ENCODE assay signal across 22 cellular contexts in the genomic region with DNA sequence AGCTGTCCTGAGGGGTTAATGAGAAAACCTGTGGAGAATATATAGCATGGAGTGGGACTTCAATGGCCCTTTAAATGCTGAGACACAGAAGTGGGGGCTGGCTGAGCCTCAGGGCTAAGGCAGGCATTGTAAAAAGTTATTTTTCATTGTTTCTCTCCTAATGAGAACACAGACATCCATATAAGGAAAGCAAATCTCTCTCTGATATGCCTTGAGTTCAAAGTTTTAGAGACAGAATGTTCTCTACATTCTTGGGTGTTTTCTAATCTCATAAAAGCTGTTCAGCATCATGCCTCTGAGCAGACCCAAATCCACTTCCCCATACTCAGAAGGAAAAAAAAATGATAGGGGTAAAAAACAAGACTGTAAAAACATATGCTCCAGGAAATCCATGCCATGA. TPM values are rescaled to one million over a fixed set of nuclear protein-coding genes. Genes with fewer than 3 reads are reported as not detected.
DNase-seq lines count a peak whose midpoint lies in the region; ATAC-seq and TF ChIP-seq lines count a peak whose summit lies in the region.
"Had no signal": no experiment of that assay in that cellular context is flagged by ENCODE, and none has a peak within 500 bp of the region (broad histone marks: within the 10 kb centered on the region; RNA-seq: fewer than 3 reads in every experiment).

No MANE protein-coding gene starts in this region.

- TF ChIP-seq POLR2A in uterus (IDR thresholded peaks at IDR 0.05), result peak; percentile 16 to 43

- TF ChIP-seq CTCF in astrocyte of the spinal cord (IDR thresholded peaks at IDR 0.05; ENCODE audit: low read depth, low read length) (no peak), fibroblast of pulmonary artery (IDR thresholded peaks at IDR 0.05; ENCODE audit: low read length, missing control alignments) (no peak), uterus (IDR thresholded peaks at IDR 0.05) (no peak)

- DNase-seq in astrocyte of the spinal cord (ENCODE audit: low read depth, low spot score) (peak; percentile 14), fibroblast of pulmonary artery (ENCODE audit: low read depth) (peak; percentile 77), sciatic nerve (ENCODE audit: low spot score) (no peak), uterus (peak in 1 of 2 donors; percentile 51), SHP77 (lab: John Stamatoyannopoulos, UW) (no peak)
- no peak for DNase-seq in activated CD4-positive, alpha-beta memory T cell treated with anti-CD3 and anti-CD28 coated beads, Interleukin-2, amount 10 ng/mL, durations not matched to agents 7 days and 5 days
- no peak for DNase-seq in activated CD8-positive, alpha-beta T cell treated with anti-CD3 and anti-CD28 coated beads, Interleukin-2, amount 10 ng/mL, durations not matched to agents 7 days and 5 days
- DNase-seq: activated CD4-positive, alpha-beta T cell treated with anti-CD3 and anti-CD28 coated beads, Interleukin-2, amount 50 U/mL, for 4 hours; activated naive CD4-positive, alpha-beta T cell; AML-193; dermis blood vessel endothelial cell; left ventricle myocardium superior; NCI-H146; OCI-M1; SIG-M5; stimulated activated naive CD8-positive, alpha-beta T cell treated with anti-CD3 and anti-CD28 coated beads, Interleukin-15, Interleukin-2, amounts not matched to agents 100 U/mL and 50 U/mL, for 24 hours had no signal

- H3K36me3 ChIP-seq in uterus, result no peaks in the 10 kb centered on the region
- H3K36me3 ChIP-seq: HAP-1 had no signal

- CTCF ChIA-PET in activated CD4-positive, alpha-beta memory T cell treated with anti-CD3 and anti-CD28 coated beads, Interleukin-2, amount 10 ng/mL, durations not matched to agents 7 days and 5 days (lab: Charles Lee), result interaction anchor here (1.0 kb wide), 1 partner anchor 10 kb away, joined by 3 read pairs; no protein-coding TSS in a partner anchor
- CTCF ChIA-PET in activated CD8-positive, alpha-beta T cell treated with anti-CD3 and anti-CD28 coated beads, Interleukin-2, amount 10 ng/mL, durations not matched to agents 7 days and 5 days (lab: Charles Lee), result interaction anchor here (0.7 kb wide), 1 partner anchor 216 kb away, joined by 3 read pairs; no protein-coding TSS in a partner anchor

- ATAC-seq in sciatic nerve, result peak; percentile 68
- no peak for ATAC-seq in activated CD8-positive, alpha-beta T cell treated with anti-CD3 and anti-CD28 coated beads, Interleukin-2, amount 10 ng/mL, durations not matched to agents 7 days and 5 days
- ATAC-seq: left ventricle myocardium superior; stimulated activated naive CD8-positive, alpha-beta T cell treated with anti-CD3 and anti-CD28 coated beads, Interleukin-15, Interleukin-2, amounts not matched to agents 100 U/mL and 50 U/mL, for 24 hours had no signal

- H3K36me3 Mint-ChIP-seq in activated CD4-positive, alpha-beta memory T cell treated with anti-CD3 and anti-CD28 coated beads, Interleukin-2, amount 10 ng/mL, durations not matched to agents 7 days and 5 days (ENCODE audit: low read depth), result no peaks in the 10 kb centered on the region
- no peaks in the 10 kb centered on the region for H3K36me3 Mint-ChIP-seq in activated CD8-positive, alpha-beta T cell treated with anti-CD3 and anti-CD28 coated beads, Interleukin-2, amount 10 ng/mL, durations not matched to agents 7 days and 5 days (ENCODE audit: low read depth)

- H3K27ac Mint-ChIP-seq in activated CD4-positive, alpha-beta memory T cell treated with anti-CD3 and anti-CD28 coated beads, Interleukin-2, amount 10 ng/mL, durations not matched to agents 7 days and 5 days, result no peak overlapping the region
- no peak overlapping the region for H3K27ac Mint-ChIP-seq in activated CD8-positive, alpha-beta T cell treated with anti-CD3 and anti-CD28 coated beads, Interleukin-2, amount 10 ng/mL, durations not matched to agents 7 days and 5 days
- H3K27ac Mint-ChIP-seq: T-helper 1 cell treated with Interleukin-12 subunit alpha and Interleukin-12 subunit beta and Interleukin-4 antibody, amounts not matched to agents 30 μg/mL and 1 μg/mL, for 36 hours had no signal

- no peaks in the 10 kb centered on the region for H3K9me3 Mint-ChIP-seq in activated CD4-positive, alpha-beta memory T cell treated with anti-CD3 and anti-CD28 coated beads, Interleukin-2, amount 10 ng/mL, durations not matched to agents 7 days and 5 days
- H3K9me3 Mint-ChIP-seq in activated CD8-positive, alpha-beta T cell treated with anti-CD3 and anti-CD28 coated beads, Interleukin-2, amount 10 ng/mL, durations not matched to agents 7 days and 5 days (ENCODE audit: insufficient read depth), result no peaks in the 10 kb centered on the region
- H3K9me3 Mint-ChIP-seq: T-helper 1 cell treated with Interleukin-12 subunit alpha and Interleukin-12 subunit beta and Interleukin-4 antibody, amounts not matched to agents 30 μg/mL and 1 μg/mL, for 36 hours had no signal

- intact Hi-C loops in sciatic nerve (cut with DNase I), result loop anchor here (10.0 kb wide), 1 partner anchor 279 kb away; no protein-coding TSS in a partner anchor
- intact Hi-C loops in uterus (cut with DNase I; ENCODE audit: low total_unique reads), result loop anchor here (10.0 kb wide), 2 partner anchors 99 to 279 kb away; no protein-coding TSS in a partner anchor

- H3K27ac ChIP-seq in uterus, result peak overlapping the region; percentile 86 to 97
- H3K27ac ChIP-seq: epithelial cell of prostate, HL-60, skin epidermis, VCaP had no signal

- POLR2A ChIA-PET in activated CD4-positive, alpha-beta memory T cell treated with anti-CD3 and anti-CD28 coated beads, Interleukin-2, amount 10 ng/mL, durations not matched to agents 7 days and 5 days (lab: Charles Lee), result no interaction called here
- POLR2A ChIA-PET in activated CD8-positive, alpha-beta T cell treated with anti-CD3 and anti-CD28 coated beads, Interleukin-2, amount 10 ng/mL, durations not matched to agents 7 days and 5 days (lab: Charles Lee), result no interaction called here

- H3K4me1 ChIP-seq in uterus, result no peaks in the 10 kb centered on the region
- H3K4me1 ChIP-seq: HAP-1 had no signal

- H3K4me3 Mint-ChIP-seq in activated CD4-positive, alpha-beta memory T cell treated with anti-CD3 and anti-CD28 coated beads, Interleukin-2, amount 10 ng/mL, durations not matched to agents 7 days and 5 days, result no peak overlapping the region
- no peak overlapping the region for H3K4me3 Mint-ChIP-seq in activated CD8-positive, alpha-beta T cell treated with anti-CD3 and anti-CD28 coated beads, Interleukin-2, amount 10 ng/mL, durations not matched to agents 7 days and 5 days
- H3K4me3 Mint-ChIP-seq: T-helper 1 cell treated with Interleukin-12 subunit alpha and Interleukin-12 subunit beta and Interleukin-4 antibody, amounts not matched to agents 30 μg/mL and 1 μg/mL, for 36 hours had no signal

- no peaks in the 10 kb centered on the region for H3K27me3 Mint-ChIP-seq in activated CD4-positive, alpha-beta memory T cell treated with anti-CD3 and anti-CD28 coated beads, Interleukin-2, amount 10 ng/mL, durations not matched to agents 7 days and 5 days
- no peaks in the 10 kb centered on the region for H3K27me3 Mint-ChIP-seq in activated CD8-positive, alpha-beta T cell treated with anti-CD3 and anti-CD28 coated beads, Interleukin-2, amount 10 ng/mL, durations not matched to agents 7 days and 5 days (ENCODE audit: low read depth)

- H3K4me1 Mint-ChIP-seq in activated CD4-positive, alpha-beta memory T cell treated with anti-CD3 and anti-CD28 coated beads, Interleukin-2, amount 10 ng/mL, durations not matched to agents 7 days and 5 days, result peaks cover 4% of the 10 kb centered on the region
- H3K4me1 Mint-ChIP-seq in activated CD8-positive, alpha-beta T cell treated with anti-CD3 and anti-CD28 coated beads, Interleukin-2, amount 10 ng/mL, durations not matched to agents 7 days and 5 days (ENCODE audit: low read depth), result peaks cover 4% of the 10 kb centered on the region

- H3K9me3 ChIP-seq in uterus, result no peaks in the 10 kb centered on the region
- H3K9me3 ChIP-seq: HAP-1 had no signal

- in situ Hi-C loops in astrocyte of the spinal cord (cut with HindIII; ENCODE audit: low sequenced_read_pairs), result no loop called here

- no peak overlapping the region for H3K4me3 ChIP-seq in astrocyte of the spinal cord (ENCODE audit: low read depth, low read length)
- H3K4me3 ChIP-seq in fibroblast of pulmonary artery (replicated peaks; ENCODE audit: low read depth, low read length), result no peak overlapping the region
- H3K4me3 ChIP-seq in uterus, result no peak overlapping the region
- H3K4me3 ChIP-seq: HAP-1, skin epidermis had no signal

- peaks cover 0 to 11% of the 10 kb centered on the region in 2 donors for H3K27me3 ChIP-seq in uterus

RNA-seq across cellular contexts. Expression of gene RAB40A, which starts 16.8 kb away (rescaled TPM):
- total RNA-seq in sciatic nerve (1.2 TPM), uterus (1 to 10 TPM in 3 of 4 donors, under 1 TPM in 1; 0.88 to 8.7 (median 3.9) TPM)
- under 1 TPM in 1 of 2 experiments, not detected in 1; 0.10 TPM for total RNA-seq in activated CD4-positive, alpha-beta memory T cell treated with anti-CD3 and anti-CD28 coated beads, Interleukin-2, amount 10 ng/mL, durations not matched to agents 7 days and 5 days
- not detected for total RNA-seq in activated CD8-positive, alpha-beta T cell treated with anti-CD3 and anti-CD28 coated beads, Interleukin-2, amount 10 ng/mL, durations not matched to agents 7 days and 5 days
- total RNA-seq: dermis blood vessel endothelial cell had no signal

RNA-seq across cellular contexts. Expression of gene TCEAL4, which starts 49.2 kb away (rescaled TPM):
- total RNA-seq in sciatic nerve (102 TPM), uterus (100 to 1,000 TPM in 3 of 4 donors, 10 to 100 TPM in 1; 79.8 to 380 (median 308) TPM)
- 1 to 10 TPM; 3.4 to 4.7 TPM for total RNA-seq in activated CD4-positive, alpha-beta memory T cell treated with anti-CD3 and anti-CD28 coated beads, Interleukin-2, amount 10 ng/mL, durations not matched to agents 7 days and 5 days
- 1 to 10 TPM; 4.0 TPM for total RNA-seq in activated CD8-positive, alpha-beta T cell treated with anti-CD3 and anti-CD28 coated beads, Interleukin-2, amount 10 ng/mL, durations not matched to agents 7 days and 5 days

Comparison
In these comparisons a context has a peak if more than half of its experiments do, and no peak if none do; other contexts are left out.
1. DNase-seq: peak in astrocyte of the spinal cord (single experiment) and fibroblast of pulmonary artery (single experiment); none in sciatic nerve (single experiment), activated CD4-positive, alpha-beta memory T cell treated with anti-CD3 and anti-CD28 coated beads, Interleukin-2, amount 10 ng/mL, durations not matched to agents 7 days and 5 days (single experiment), SHP77 (0 of 2) and activated CD8-positive, alpha-beta T cell treated with anti-CD3 and anti-CD28 coated beads, Interleukin-2, amount 10 ng/mL, durations not matched to agents 7 days and 5 days (single experiment).
2. RNA of gene TCEAL4, which starts 49.2 kb away (total RNA-seq): 79.8 to 380 TPM in uterus and 102 TPM in sciatic nerve (single experiment); 3.4 to 4.7 TPM in activated CD4-positive, alpha-beta memory T cell treated with anti-CD3 and anti-CD28 coated beads, Interleukin-2, amount 10 ng/mL, durations not matched to agents 7 days and 5 days and 4.0 TPM in activated CD8-positive, alpha-beta T cell treated with anti-CD3 and anti-CD28 coated beads, Interleukin-2, amount 10 ng/mL, durations not matched to agents 7 days and 5 days; every median in the first group is over 10 times any median in the second.